13 cellular contexts compared by ENCODE assay signal in genomic region chr17:48837453-48837852, GRCh38. TPM values are rescaled to one million over a fixed set of nuclear protein-coding genes. Genes with fewer than 3 reads are reported as not detected.
DNase-seq lines count a peak whose midpoint lies in the region; ATAC-seq and TF ChIP-seq lines count a peak whose summit lies in the region.
"Not testable (repeated sequence)": the region's sequence is repeated elsewhere in the genome, so short reads cannot be mapped to it uniquely, and the experiment has no call there.
"Had no signal": no experiment of that assay in that cellular context is flagged by ENCODE, and none has a peak within 500 bp of the region (broad histone marks: within the 10 kb centered on the region; RNA-seq: fewer than 3 reads in every experiment).

No MANE protein-coding gene starts in this region.

- H3K36me3 ChIP-seq in mucosa of descending colon (ENCODE audit: low read depth), result not testable (repeated sequence)

- H3K27me3 ChIP-seq in CD4-positive, alpha-beta T cell (ENCODE audit: control insufficient read depth, insufficient read depth, low read length), result not testable (repeated sequence)

- not testable (repeated sequence) for H3K9me3 ChIP-seq in CD4-positive, alpha-beta T cell (ENCODE audit: control insufficient read depth, low read length); T-helper 17 cell (ENCODE audit: control insufficient read depth, low read length, poor library complexity, severe bottlenecking); mucosa of descending colon

- TF ChIP-seq CTCF in CD4-positive, alpha-beta T cell (IDR thresholded peaks at IDR 0.05); NB4 (IDR thresholded peaks at IDR 0.05; ENCODE audit: low read depth, low read length); mucosa of descending colon (IDR thresholded peaks at IDR 0.05): not testable (repeated sequence)

- not testable (repeated sequence) for H3K9me3 Mint-ChIP-seq in CD4-positive, alpha-beta T cell; activated T-cell treated with anti-CD3 and anti-CD28 coated beads, Interleukin-2, amount 50 U/mL, for 24 hours; stimulated activated naive CD8-positive, alpha-beta T cell treated with anti-CD3 and anti-CD28 coated beads, Interleukin-15, Interleukin-2, amounts not matched to agents 100 ng/mL and 50 ng/mL, for 24 hours

- peak; percentile 70 for ATAC-seq in CD4-positive, alpha-beta T cell (ENCODE audit: poor library complexity)
- ATAC-seq in HG02798 (IDR thresholded peaks at IDR 0.05; ENCODE audit: poor library complexity, unreplicated experiment), result peak; percentile 34
- peak; percentile 66 for ATAC-seq in T-helper 17 cell
- ATAC-seq in mucosa of descending colon, result peak; percentile 17

- peaks cover 88% of the 10 kb centered on the region for H3K4me1 Mint-ChIP-seq in CD4-positive, alpha-beta T cell (ENCODE audit: low read depth)
- peaks cover 65% of the 10 kb centered on the region for H3K4me1 Mint-ChIP-seq in T-helper 17 cell
- H3K4me1 Mint-ChIP-seq in activated T-cell treated with anti-CD3 and anti-CD28 coated beads, Interleukin-2, amount 50 U/mL, for 24 hours (ENCODE audit: low read depth), result peaks cover 87% of the 10 kb centered on the region
- peaks cover 92% of the 10 kb centered on the region for H3K4me1 Mint-ChIP-seq in stimulated activated naive CD8-positive, alpha-beta T cell treated with anti-CD3 and anti-CD28 coated beads, Interleukin-15, Interleukin-2, amounts not matched to agents 100 ng/mL and 50 ng/mL, for 24 hours (ENCODE audit: low read depth)

- intact Hi-C loops in CD4-positive, alpha-beta T cell (cut with DNase I, micrococcal nuclease), result loop anchor here in 1 of 2 experiments (10.0 kb wide), 1 partner anchor 577 kb away; the partner anchor contains the start of gene PHB1
- intact Hi-C loops in mucosa of descending colon (cut with DNase I, micrococcal nuclease), result not testable (repeated sequence)

- peaks cover 10% of the 10 kb centered on the region for H3K36me3 Mint-ChIP-seq in CD4-positive, alpha-beta T cell (ENCODE audit: low read depth)
- not testable (repeated sequence) for H3K36me3 Mint-ChIP-seq in T-helper 17 cell (ENCODE audit: low read depth)
- H3K36me3 Mint-ChIP-seq in activated T-cell treated with anti-CD3 and anti-CD28 coated beads, Interleukin-2, amount 50 U/mL, for 24 hours (ENCODE audit: low read depth), result peaks cover 10% of the 10 kb centered on the region
- peaks cover 24% of the 10 kb centered on the region for H3K36me3 Mint-ChIP-seq in stimulated activated naive CD8-positive, alpha-beta T cell treated with anti-CD3 and anti-CD28 coated beads, Interleukin-15, Interleukin-2, amounts not matched to agents 100 ng/mL and 50 ng/mL, for 24 hours (ENCODE audit: low read depth)

- peak overlapping the region; percentile 80 for H3K4me3 Mint-ChIP-seq in CD4-positive, alpha-beta T cell
- H3K4me3 Mint-ChIP-seq in T-helper 17 cell, result peak overlapping the region; percentile 85
- H3K4me3 Mint-ChIP-seq in activated T-cell treated with anti-CD3 and anti-CD28 coated beads, Interleukin-2, amount 50 U/mL, for 24 hours, result peak overlapping the region; percentile 45
- peak overlapping the region; percentile 69 for H3K4me3 Mint-ChIP-seq in stimulated activated naive CD8-positive, alpha-beta T cell treated with anti-CD3 and anti-CD28 coated beads, Interleukin-15, Interleukin-2, amounts not matched to agents 100 ng/mL and 50 ng/mL, for 24 hours

- not testable (repeated sequence) for H3K27me3 Mint-ChIP-seq in CD4-positive, alpha-beta T cell; T-helper 17 cell; activated T-cell treated with anti-CD3 and anti-CD28 coated beads, Interleukin-2, amount 50 U/mL, for 24 hours; stimulated activated naive CD8-positive, alpha-beta T cell treated with anti-CD3 and anti-CD28 coated beads, Interleukin-15, Interleukin-2, amounts not matched to agents 100 ng/mL and 50 ng/mL, for 24 hours

- TF ChIP-seq POLR2A in NB4 (IDR thresholded peaks at IDR 0.05; ENCODE audit: extremely low read depth, insufficient read length), result not testable (repeated sequence)

- H3K27ac ChIP-seq in CD4-positive, alpha-beta T cell (ENCODE audit: low read depth, low read length), result not testable (repeated sequence)

- POLR2A ChIA-PET in CD4-positive, alpha-beta T cell (lab: Charles Lee), result not testable (repeated sequence)

- peaks cover 57% of the 10 kb centered on the region for H3K4me1 ChIP-seq in mucosa of descending colon (ENCODE audit: low read depth)

- H3K4me3 ChIP-seq in NB4 (ENCODE audit: low read depth, low read length), result peak overlapping the region; percentile 41
- H3K4me3 ChIP-seq in mucosa of descending colon, result not testable (repeated sequence)

- peak overlapping the region; percentile 86 for H3K27ac Mint-ChIP-seq in CD4-positive, alpha-beta T cell
- H3K27ac Mint-ChIP-seq in T-helper 17 cell, result peak overlapping the region; percentile 91
- peak overlapping the region; percentile 60 for H3K27ac Mint-ChIP-seq in activated T-cell treated with anti-CD3 and anti-CD28 coated beads, Interleukin-2, amount 50 U/mL, for 24 hours
- H3K27ac Mint-ChIP-seq in stimulated activated naive CD8-positive, alpha-beta T cell treated with anti-CD3 and anti-CD28 coated beads, Interleukin-15, Interleukin-2, amounts not matched to agents 100 ng/mL and 50 ng/mL, for 24 hours, result peak overlapping the region; percentile 61

- CTCF ChIA-PET in CD4-positive, alpha-beta T cell (lab: Charles Lee), result interaction anchor here (1.5 to 3.0 kb wide), 3 partner anchors 22 to 48 kb away, joined by 5 to 9 read pairs (median 5); no protein-coding TSS in a partner anchor

- DNase-seq in CD4-positive, alpha-beta T cell; T-helper 17 cell; activated T-cell treated with anti-CD3 and anti-CD28 coated beads, Interleukin-2, amount 50 U/mL, for 24 hours; mucosa of descending colon: not testable (repeated sequence)
- peak; percentile 82 for DNase-seq in NB4 (ENCODE audit: low read depth)
- peak; percentile 71 for DNase-seq in central memory CD4-positive, alpha-beta T cell

RNA-seq across cellular contexts. Expression of gene CALCOCO2, which starts 6.6 kb away (rescaled TPM):
- 100 to 1,000 TPM; 140 to 142 TPM for total RNA-seq in CD4-positive, alpha-beta T cell
- 100 to 1,000 TPM; 152 to 154 TPM for total RNA-seq in T-helper 17 cell
- 100 to 1,000 TPM; 181 to 296 (median 224) TPM for total RNA-seq in mucosa of descending colon

RNA-seq across cellular contexts. Expression of gene TTLL6, which starts 20.4 kb away (rescaled TPM):
- not detected for total RNA-seq in CD4-positive, alpha-beta T cell
- total RNA-seq in T-helper 17 cell (not detected), mucosa of descending colon (10 to 100 TPM; 10.7 to 25.1 (median 12.2) TPM)
- total RNA-seq: cardiac septum, frontal cortex, HFFc6, psoas muscle, suprapubic skin had no signal

RNA-seq across cellular contexts. Expression of gene ATP5MC1, which starts 55.1 kb away (rescaled TPM):
- total RNA-seq in CD4-positive, alpha-beta T cell, result 10 to 100 TPM; 11.8 to 13.9 TPM
- total RNA-seq in T-helper 17 cell (10 to 100 TPM; 17.3 to 25.7 TPM), mucosa of descending colon (100 to 1,000 TPM; 115 to 223 (median 198) TPM)

Comparison
In these comparisons a context has a peak if more than half of its experiments do, and no peak if none do; other contexts are left out.
1. ATAC-seq: peak in every context shown above with its lines; median percentile 70 in CD4-positive, alpha-beta T cell; 66 in T-helper 17 cell; 34 in HG02798; 17 in mucosa of descending colon.
2. RNA of gene TTLL6, which starts 20.4 kb away (total RNA-seq): 10.7 to 25.1 TPM in mucosa of descending colon; not detected in CD4-positive, alpha-beta T cell and not detected in T-helper 17 cell; every median in the first group is over 10 times any median in the second.
3. RNA of gene ATP5MC1, which starts 55.1 kb away (total RNA-seq): 115 to 223 TPM in mucosa of descending colon; 17.3 to 25.7 TPM in T-helper 17 cell and 11.8 to 13.9 TPM in CD4-positive, alpha-beta T cell; every median in the first group is over 4 times any median in the second.
4. Peak in every context shown above with its lines, with median percentiles within 50 percentile points of each other: H3K27ac Mint-ChIP-seq and H3K4me3 Mint-ChIP-seq.